In genomic region chr1:10509823-10510509, GRCh38 we compare ENCODE assay signal across 1 cellular context.
TF ChIP-seq lines count a peak whose summit lies in the region.

No MANE protein-coding gene starts in this region.

TF ChIP-seq in K562, 482 proteins besides CTCF, POLR2A, EP300 and RAD21:
- TF ChIP-seq SIN3A (IDR thresholded peaks at IDR 0.05; ENCODE audit: borderline replicate concordance in 2 of 2, control insufficient read depth in 1 of 2, low read depth in 2 of 2, low read length in 2 of 2) (no peak), POLR3A (IDR thresholded peaks at IDR 0.05; ENCODE audit: borderline replicate concordance, extremely low read depth, insufficient read depth, insufficient read length) (no peak), BHLHE40 (IDR thresholded peaks at IDR 0.05; ENCODE audit: low read length) (no peak), PBX2 (CRISPR knock-in tag; IDR thresholded peaks at IDR 0.05; ENCODE audit: low read depth) (no peak), PBX2 (tag; conservative IDR thresholded peaks at IDR 0.05; ENCODE audit: low read depth) (no peak), NFYB (IDR thresholded peaks at IDR 0.05; ENCODE audit: extremely low read depth, insufficient read length) (no peak), CEBPG (CRISPR knock-in tag; IDR thresholded peaks at IDR 0.05) (no peak), CEBPG (tag; conservative IDR thresholded peaks at IDR 0.05 in 1 of 2, IDR thresholded peaks at IDR 0.05 in 1 of 2) (peak in 1 of 2 experiments; percentile 24; a peak in 1 of 4 replicates), ZNF584 (CRISPR knock-in tag; IDR thresholded peaks at IDR 0.05; ENCODE audit: low read depth) (0 out of 2 replicates have a peak, but pooled peaks have one; percentile 5), MAX (CRISPR knock-in tag; IDR thresholded peaks at IDR 0.05) (0 out of 2 replicates have a peak, but pooled peaks have one; percentile 1), BMI1 (IDR thresholded peaks at IDR 0.05; ENCODE audit: low read length) (no peak), BACH1 (tag; IDR thresholded peaks at IDR 0.05) (no peak), ZNF217 (CRISPR knock-in tag; IDR thresholded peaks at IDR 0.05) (no peak), GABPB1 (CRISPR knock-in tag; IDR thresholded peaks at IDR 0.05) (no peak)
- TF ChIP-seq, protein P1, sequence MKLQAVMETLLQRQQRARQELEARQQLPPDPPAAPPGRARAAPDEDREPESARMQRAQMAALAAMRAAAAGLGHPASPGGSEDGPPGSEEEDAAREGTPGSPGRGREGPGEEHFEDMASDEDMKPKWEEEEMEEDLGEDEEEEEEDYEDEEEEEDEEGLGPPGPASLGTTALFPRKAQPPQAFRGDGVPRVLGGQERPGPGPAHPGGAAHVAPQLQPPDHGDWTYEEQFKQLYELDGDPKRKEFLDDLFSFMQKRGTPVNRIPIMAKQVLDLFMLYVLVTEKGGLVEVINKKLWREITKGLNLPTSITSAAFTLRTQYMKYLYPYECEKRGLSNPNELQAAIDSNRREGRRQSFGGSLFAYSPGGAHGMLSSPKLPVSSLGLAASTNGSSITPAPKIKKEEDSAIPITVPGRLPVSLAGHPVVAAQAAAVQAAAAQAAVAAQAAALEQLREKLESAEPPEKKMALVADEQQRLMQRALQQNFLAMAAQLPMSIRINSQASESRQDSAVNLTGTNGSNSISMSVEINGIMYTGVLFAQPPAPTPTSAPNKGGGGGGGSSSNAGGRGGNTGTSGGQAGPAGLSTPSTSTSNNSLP (IDR thresholded peaks at IDR 0.05; ENCODE audit: borderline replicate concordance, low read depth, low read length), result no peak
